18 cellular contexts compared by ENCODE assay signal in genomic region chr17:72426948-72427760, GRCh38.
DNase-seq lines count a peak whose midpoint lies in the region; ATAC-seq, FAIRE-seq and TF ChIP-seq lines count a peak whose summit lies in the region.
"Had no signal": no experiment of that assay in that cellular context is flagged by ENCODE, and none has a peak within 500 bp of the region (broad histone marks: within the 10 kb centered on the region; RNA-seq: fewer than 3 reads in every experiment).

No MANE protein-coding gene starts in this region.

- TF ChIP-seq RAD21 in GM12878 (IDR thresholded peaks at IDR 0.05; ENCODE audit: insufficient read depth, low read depth, low read length) = no peak; the same call in 1 of the 2 replicates

- POLR2A ChIA-PET in HEK293 (lab: Yijun Ruan, JAX) = no interaction called here
- POLR2A ChIA-PET in GM12878 (lab: Charles Lee) = interaction anchor here (0.7 to 9.6 kb wide), 6 partner anchors 37 to 396 kb away, joined by 3 to 170 read pairs (median 4); partner anchors contain the start of gene SOX9
- POLR2A ChIA-PET in CD8-positive, alpha-beta T cell (lab: Charles Lee) = no interaction called here

- H2AFZ ChIP-seq in GM12878 (ENCODE audit: control insufficient read depth, low read depth, low read length) = no peak overlapping the region

- no peak overlapping the region for H3K27ac Mint-ChIP-seq in CD8-positive, alpha-beta T cell

- FAIRE-seq in GM12878 (lab: Jason Lieb, UNC) = no peak
- no peak for FAIRE-seq in small intestine (lab: Jason Lieb, UNC)
- FAIRE-seq: keratinocyte had no signal

- H3K4me1 Mint-ChIP-seq in CD8-positive, alpha-beta T cell (ENCODE audit: low read depth) = no peaks in the 10 kb centered on the region

- SMC1A ChIA-PET in GM12878 (lab: Charles Lee; ENCODE audit: uncharacterized antibody, unreplicated experiment) = interaction anchor here (0.9 to 12.7 kb wide), 12 partner anchors 8 to 306 kb away, joined by 3 to 335 read pairs (median 8); partner anchors contain the start of gene SOX9

- in situ Hi-C loops in GM12878 (cut with MboI) (loop anchor here (5.0 to 10.0 kb wide), 2 partner anchors 35 to 302 kb away; partner anchors contain the start of gene SOX9), GM13977 (cut with MboI; ENCODE audit: low pct_unique_long_range_greater_than_20kb, low sequenced_read_pairs, unreplicated experiment) (no loop called here)

- H3K4me2 ChIP-seq in GM12878 (ENCODE audit: control insufficient read depth, insufficient read depth) = peak overlapping the region; percentile 9

- no peak overlapping the region for H3K4me3 Mint-ChIP-seq in CD8-positive, alpha-beta T cell

- no peak overlapping the region for H3K4me3 ChIP-seq in HEK293 (ENCODE audit: low read depth, low read length)
- no peak overlapping the region for H3K4me3 ChIP-seq in GM12878
- H3K4me3 ChIP-seq in small intestine (ENCODE audit: low read depth in 1 of 2, low read length in 2 of 2) = no peak overlapping the region
- no peak overlapping the region for H3K4me3 ChIP-seq in CD8-positive, alpha-beta T cell (ENCODE audit: low read depth, low read length)
- H3K4me3 ChIP-seq: heart right ventricle, sigmoid colon, testis had no signal

- ATAC-seq in GM12878 (no peak), HG03095 (IDR thresholded peaks at IDR 0.05; ENCODE audit: unreplicated experiment) (no peak)
- ATAC-seq in CD8-positive, alpha-beta T cell = no peak
- ATAC-seq: heart right ventricle had no signal

- intact Hi-C loops in GM12878 (cut with micrococcal nuclease; ENCODE audit: unreplicated experiment) = no loop called here
- intact Hi-C loops in CD8-positive, alpha-beta T cell (cut with DNase I, micrococcal nuclease) = no loop called here

- H3K9me3 Mint-ChIP-seq in CD8-positive, alpha-beta T cell = no peaks in the 10 kb centered on the region

- H3K36me3 Mint-ChIP-seq in CD8-positive, alpha-beta T cell = no peaks in the 10 kb centered on the region

- H3K27ac ChIP-seq in HEK293 (ENCODE audit: extremely low read depth, low read depth, low read length) (no peak overlapping the region), GM12878 (ENCODE audit: control insufficient read depth, insufficient read depth) (peak overlapping the region; percentile 21; the same call in 1 of the 2 replicates), small intestine (ENCODE audit: low read depth in 1 of 2, low read length in 1 of 2) (peak overlapping the region; percentile 73 to 81)
- H3K27ac ChIP-seq in CD8-positive, alpha-beta T cell (ENCODE audit: low read depth, low read length) = no peak overlapping the region
- H3K27ac ChIP-seq: heart right ventricle, sigmoid colon, testis had no signal

- WGBS in GM12878 (ENCODE audit: insufficient coverage, insufficient replicate concordance, low lambda C conversion rate, missing lambda C conversion rate) = 61% methylated on average over 7 of the region's 7 CpGs
- WGBS in small intestine, 3 donors = 8 to 51% (median 35%) methylated on average over 7 of the region's 7 CpGs

- H3K79me2 ChIP-seq in GM12878 (ENCODE audit: control insufficient read depth, insufficient read depth, low read length) = peaks cover 19% of the 10 kb centered on the region

- H3K27me3 ChIP-seq in GM12878 (replicated peaks in 1 of 2; ENCODE audit: control insufficient read depth in 2 of 2, insufficient read depth in 2 of 2, low read length in 1 of 2) (no peaks in the 10 kb centered on the region), small intestine (ENCODE audit: control insufficient read depth in 2 of 2, insufficient read depth in 2 of 2, low read length in 2 of 2) (no peaks in the 10 kb centered on the region)
- H3K27me3 ChIP-seq in CD8-positive, alpha-beta T cell (ENCODE audit: insufficient read depth, low read length) = no peaks in the 10 kb centered on the region
- H3K27me3 ChIP-seq: sigmoid colon, testis had no signal

- no peak for TF ChIP-seq POLR2A in GM12878 (IDR thresholded peaks at IDR 0.05; ENCODE audit: low read depth, low read length)

- peaks cover 2% of the 10 kb centered on the region for H3K27me3 Mint-ChIP-seq in CD8-positive, alpha-beta T cell (ENCODE audit: low read depth)

- peaks cover 12% of the 10 kb centered on the region for H3K4me1 ChIP-seq in HEK293 (ENCODE audit: control insufficient read depth, insufficient read depth, low read length)
- H3K4me1 ChIP-seq in GM12878 (ENCODE audit: control insufficient read depth, insufficient read depth, low read length) = peaks cover 33% of the 10 kb centered on the region
- H3K4me1 ChIP-seq in small intestine (ENCODE audit: control insufficient read depth in 2 of 2, insufficient read depth in 1 of 2, low read depth in 1 of 2, low read length in 1 of 2) = peaks cover under 1 to 14% of the 10 kb centered on the region in 2 donors
- no peaks in the 10 kb centered on the region for H3K4me1 ChIP-seq in CD8-positive, alpha-beta T cell (ENCODE audit: insufficient read depth, low read length)

- DNase-seq in NCI-H510A treated with DMSO at 0.1 percent for 48 hours (lab: John Stamatoyannopoulos, UW) = peak; percentile 86
- no peak for DNase-seq in GM12878 (ENCODE audit: low read depth, low spot score)
- DNase-seq in small intestine = peak; percentile 99
- DNase-seq in CD8-positive, alpha-beta T cell = no peak
- no peak for DNase-seq in GM13977 (ENCODE audit: low spot score)
- DNase-seq: central memory CD4-positive, alpha-beta T cell; DMS153; effector CD4-positive, alpha-beta T cell; heart right ventricle; KG1; NCI-H1436 treated with DMSO at 0.1 percent for 48 hours; sigmoid colon; stimulated activated CD4-positive, alpha-beta T cell treated with anti-CD3 and anti-CD28 coated beads, Interleukin-2, amount 100 ng/mL, for 48 hours; stimulated activated CD8-positive, alpha-beta memory T cell treated with anti-CD3 and anti-CD28 coated beads, Interleukin-4, amount 100 ng/mL, for 48 hours; testis had no signal

- no peaks in the 10 kb centered on the region for H4K20me1 ChIP-seq in GM12878 (ENCODE audit: control insufficient read depth, insufficient read depth)

- no peak for TF ChIP-seq CTCF in HEK293 (tag by site-specific recombination; IDR thresholded peaks at IDR 0.05)
- no peak for TF ChIP-seq CTCF in GM12878 (IDR thresholded peaks at IDR 0.05 in 2 of 3, conservative IDR thresholded peaks at IDR 0.05 in 1 of 3; ENCODE audit: control insufficient read depth in 2 of 3, extremely low read depth in 1 of 3, insufficient read depth in 1 of 3, low read depth in 3 of 3, low read length in 3 of 3)
- no peak for TF ChIP-seq CTCF in CD8-positive, alpha-beta T cell (IDR thresholded peaks at IDR 0.05)
- no peak for TF ChIP-seq CTCF in GM13977 (IDR thresholded peaks at IDR 0.05; ENCODE audit: extremely low read depth, insufficient read depth, missing control alignments)

- CTCF ChIA-PET in HEK293 (lab: Yijun Ruan, JAX) = interaction anchor here (0.6 kb wide), 1 partner anchor 45 kb away, joined by 3 read pairs; no protein-coding TSS in a partner anchor
- CTCF ChIA-PET in GM12878 (lab: Yijun Ruan, JAX) = interaction anchor here (0.6 to 9.8 kb wide), 7 partner anchors 8 to 426 kb away, joined by 3 to 101 read pairs (median 4); no protein-coding TSS in a partner anchor
- CTCF ChIA-PET in CD8-positive, alpha-beta T cell (lab: Charles Lee) = no interaction called here

- no peak overlapping the region for H3K9ac ChIP-seq in GM12878 (ENCODE audit: control insufficient read depth, insufficient read depth, low read length)

- no peak for TF ChIP-seq EP300 in GM12878 (IDR thresholded peaks at IDR 0.05; ENCODE audit: borderline replicate concordance in 1 of 2, control insufficient read depth in 1 of 2, low read depth in 2 of 2, low read length in 2 of 2)

- no TSS peak for BruUV-seq in GM12878 (replicated peaks; lab: Mats Ljungman, UMichigan)

- RAD21 ChIA-PET in GM12878 (lab: Charles Lee; ENCODE audit: unreplicated experiment) = interaction anchor here (0.9 to 11.4 kb wide), 9 partner anchors 10 to 112 kb away, joined by 3 to 361 read pairs (median 9); no protein-coding TSS in a partner anchor

- H3K36me3 ChIP-seq in HEK293 (ENCODE audit: control insufficient read depth in 2 of 2, insufficient read depth in 1 of 2, low read length in 2 of 2) (no peaks in the 10 kb centered on the region), GM12878 (ENCODE audit: control insufficient read depth in 2 of 2, insufficient read depth in 2 of 2, low read length in 1 of 2) (peaks cover 0 to 2% of the 10 kb centered on the region in 2 experiments; a peak in 1 of 4 replicates), small intestine (ENCODE audit: control insufficient read depth in 2 of 2, insufficient read depth in 2 of 2, low read length in 2 of 2) (no peaks in the 10 kb centered on the region)
- no peaks in the 10 kb centered on the region for H3K36me3 ChIP-seq in CD8-positive, alpha-beta T cell (ENCODE audit: insufficient read depth, low read length)
- H3K36me3 ChIP-seq: heart right ventricle, sigmoid colon had no signal

- H3K9me3 ChIP-seq in HEK293 (ENCODE audit: control insufficient read depth, insufficient read depth, low read depth, low read length) (no peaks in the 10 kb centered on the region; the same call in 1 of the 2 replicates), GM12878 (replicated peaks; ENCODE audit: control insufficient read depth, insufficient read depth, low read length) (no peaks in the 10 kb centered on the region), small intestine (ENCODE audit: control insufficient read depth, low read depth) (no peaks in the 10 kb centered on the region)
- H3K9me3 ChIP-seq in CD8-positive, alpha-beta T cell (ENCODE audit: low read length) = no peaks in the 10 kb centered on the region
- H3K9me3 ChIP-seq: heart right ventricle, sigmoid colon, testis had no signal

TF ChIP-seq in HEK293, 187 proteins besides CTCF, POLR2A, EP300 and RAD21:
- TF ChIP-seq SCRT2 (tag by site-specific recombination; IDR thresholded peaks at IDR 0.05) = peak; percentile 26; the same call in 1 of the 2 replicates
- TF ChIP-seq KLF9 (tag by site-specific recombination; IDR thresholded peaks at IDR 0.05; ENCODE audit: low read depth) = no peak

TF ChIP-seq in GM12878, 131 proteins besides CTCF, POLR2A, EP300 and RAD21:
- TF ChIP-seq ZNF274 (IDR thresholded peaks at IDR 0.05; ENCODE audit: insufficient read depth, insufficient read length) (no peak), SMC3 (IDR thresholded peaks at IDR 0.05; ENCODE audit: borderline replicate concordance, low read length) (peak; percentile 11; the same call in 1 of the 2 replicates), ZNF384 (IDR thresholded peaks at IDR 0.05; ENCODE audit: borderline replicate concordance, low read depth, low read length) (peak; percentile 79), IKZF1 (conservative IDR thresholded peaks at IDR 0.05) (0 out of 2 replicates have a peak, but pooled peaks have one; percentile 15), POLR2AphosphoS5 (IDR thresholded peaks at IDR 0.05; ENCODE audit: low read length) (peak; percentile 66), BACH1 (IDR thresholded peaks at IDR 0.05; ENCODE audit: borderline replicate concordance) (peak; percentile 33; the same call in 1 of the 2 replicates)
TF ChIP-seq in GM12878: peak in this region for 5.

Comparison
In these comparisons a context has a peak if more than half of its experiments do, and no peak if none do; other contexts are left out.
1. H3K27ac ChIP-seq: peak in GM12878 (single experiment) and small intestine (2 of 2); none in HEK293 (single experiment) and CD8-positive, alpha-beta T cell (single experiment).
2. DNase-seq: peak in NCI-H510A treated with DMSO at 0.1 percent for 48 hours (single experiment) and small intestine (single experiment); none in GM12878 (single experiment), CD8-positive, alpha-beta T cell (0 of 7) and GM13977 (single experiment).